In genomic region chr12:75900781-75901254, GRCh38 we compare ENCODE assay signal across 13 cellular contexts.
A peak's percentile ranks its signal among the peaks of the same experiment; 100 is the strongest.
DNase-seq lines count a peak whose midpoint lies in the region; ATAC-seq, FAIRE-seq and TF ChIP-seq lines count a peak whose summit lies in the region.
"Had no signal": no experiment of that assay in that cellular context is flagged by ENCODE, and none has a peak within 500 bp of the region (broad histone marks: within the 10 kb centered on the region; RNA-seq: fewer than 3 reads in every experiment).

No MANE protein-coding gene starts in this region.

- peak overlapping the region; percentile 39 for H3K4me3 Mint-ChIP-seq in neural crest cell

- TF ChIP-seq RAD21 in H1 (IDR thresholded peaks at IDR 0.05 in 1 of 2, conservative IDR thresholded peaks at IDR 0.05 in 1 of 2; ENCODE audit: low read depth in 2 of 2, low read length in 2 of 2): no peak

- H3K4me2 ChIP-seq in GM23248 (ENCODE audit: unreplicated experiment) (no peak overlapping the region), H1 (ENCODE audit: insufficient read depth in 1 of 2, low read depth in 2 of 2, low read length in 2 of 2) (no peak overlapping the region)
- H3K4me2 ChIP-seq: A549 had no signal

- H3K9ac ChIP-seq in GM23248 (no peak overlapping the region), H1 (replicated peaks in 1 of 4; ENCODE audit: extremely low read depth in 1 of 4, low read depth in 3 of 4, low read length in 3 of 4) (no peak overlapping the region)

- no peak overlapping the region for H2BK20ac ChIP-seq in H1 (ENCODE audit: low read length)

- FAIRE-seq in H1 (lab: Jason Lieb, UNC) (peak; percentile 19), RCC 7860 (lab: Jason Lieb, UNC) (no peak)
- FAIRE-seq: A549 had no signal

- H3F3A ChIP-seq in GM23248 (ENCODE audit: insufficient read depth): no peaks in the 10 kb centered on the region

- H3K4me1 ChIP-seq in GM23248 (ENCODE audit: insufficient read depth) (no peaks in the 10 kb centered on the region), H1 (replicated peaks in 1 of 4; ENCODE audit: control insufficient read depth in 3 of 4, insufficient read depth in 4 of 4, low read length in 3 of 4) (no peaks in the 10 kb centered on the region), SJCRH30 (peaks cover 9% of the 10 kb centered on the region), upper lobe of left lung (no peaks in the 10 kb centered on the region)
- H3K4me1 ChIP-seq: A549 had no signal

- no peaks in the 10 kb centered on the region for H3K27me3 Mint-ChIP-seq in neural crest cell (ENCODE audit: low read depth)

- no peak overlapping the region for H3K4me3 ChIP-seq in GM23248
- H3K4me3 ChIP-seq in H1 (ENCODE audit: extremely low read depth in 1 of 4, insufficient read depth in 2 of 4, low read depth in 3 of 4, low read length in 4 of 4): no peak overlapping the region
- H3K4me3 ChIP-seq in SJCRH30: no peak overlapping the region
- no peak overlapping the region for H3K4me3 ChIP-seq in upper lobe of left lung
- H3K4me3 ChIP-seq: A549, MG63, SJSA1 had no signal

- H3K23me2 ChIP-seq in H1 (ENCODE audit: low read depth, low read length): no peaks in the 10 kb centered on the region

- H2BK15ac ChIP-seq in H1 (ENCODE audit: low read length): no peak overlapping the region

- no peak overlapping the region for H2BK5ac ChIP-seq in H1 (ENCODE audit: low read depth, low read length)

- TF ChIP-seq EP300 in H1 (IDR thresholded peaks at IDR 0.05; ENCODE audit: borderline replicate concordance in 1 of 2, low read depth in 2 of 2, low read length in 2 of 2): no peak
- no peak for TF ChIP-seq EP300 in upper lobe of left lung (IDR thresholded peaks at IDR 0.05)

- H3K14ac ChIP-seq in H1 (ENCODE audit: insufficient read length): no peak overlapping the region

- no peaks in the 10 kb centered on the region for H3K9me3 ChIP-seq in GM23248 (ENCODE audit: low read depth)
- H3K9me3 ChIP-seq in H1 (ENCODE audit: insufficient read depth in 2 of 2, low read depth in 1 of 2, low read length in 1 of 2): no peaks in the 10 kb centered on the region
- H3K9me3 ChIP-seq in SJCRH30 (replicated peaks): no peaks in the 10 kb centered on the region
- no peaks in the 10 kb centered on the region for H3K9me3 ChIP-seq in upper lobe of left lung
- H3K9me3 ChIP-seq: A549, Caco-2, MG63, SJSA1 had no signal

- peak overlapping the region; percentile 54; the same call in 1 of the 2 replicates for H2AFZ ChIP-seq in GM23248
- H2AFZ ChIP-seq in H1 (ENCODE audit: low read length): peak overlapping the region; percentile 56

- CTCF ChIA-PET in H1 (lab: Charles Lee; ENCODE audit: partially characterized antibody): interaction anchor here (0.8 kb wide), 2 partner anchors 47 to 74 kb away, joined by 3 read pairs; no protein-coding TSS in a partner anchor

- ATAC-seq in upper lobe of left lung (ENCODE audit: low FRiP score in 2 of 2): no peak

- no peaks in the 10 kb centered on the region for H3K79me1 ChIP-seq in H1 (ENCODE audit: low read depth, low read length)

- no peak overlapping the region for H2BK120ac ChIP-seq in H1 (replicated peaks; ENCODE audit: low read depth, low read length)

- no peak overlapping the region for H3K56ac ChIP-seq in H1 (replicated peaks; ENCODE audit: insufficient read length, low read depth, low read length)

- no peak overlapping the region for H4K91ac ChIP-seq in H1 (replicated peaks; ENCODE audit: insufficient read length, low read length)

- no peak overlapping the region for H3K27ac ChIP-seq in GM23248
- no peak overlapping the region for H3K27ac ChIP-seq in H1 (ENCODE audit: low read depth, low read length)
- no peak overlapping the region for H3K27ac ChIP-seq in SJCRH30
- no peak overlapping the region for H3K27ac ChIP-seq in upper lobe of left lung
- H3K27ac ChIP-seq: RWPE1, SJSA1 had no signal

- H3K9me2 ChIP-seq in GM23248 (ENCODE audit: insufficient read depth): no peaks in the 10 kb centered on the region

- WGBS in GM23248 (ENCODE audit: low coverage in 1 of 2, low lambda C conversion rate in 2 of 2, missing lambda C conversion rate in 2 of 2), 2 experiments: 78 to 84% methylated on average over 11 of the region's 11 CpGs
- 91% methylated on average over 11 of the region's 11 CpGs; no CpG with 5 or more reads in 1 of the 2 experiments for WGBS in H1 (ENCODE audit: extremely low coverage in 1 of 2, insufficient coverage in 1 of 2, insufficient read length in 1 of 2, insufficient replicate concordance in 2 of 2, low coverage in 1 of 2, low lambda C conversion rate in 2 of 2, missing lambda C conversion rate in 1 of 2), 2 experiments
- 76 to 85% methylated on average over 11 of the region's 11 CpGs for WGBS in upper lobe of left lung, 2 donors

- no peaks in the 10 kb centered on the region for H3K9me3 Mint-ChIP-seq in neural crest cell

- H4K8ac ChIP-seq in H1 (ENCODE audit: extremely low read depth, insufficient read depth, low read length): no peak overlapping the region

- peaks cover 36% of the 10 kb centered on the region for H3K4me1 Mint-ChIP-seq in neural crest cell

- DNase-seq in GM23248 (no peak), NCI-H2227 treated with DMSO at 0.1 percent for 48 hours (lab: John Stamatoyannopoulos, UW) (peak; percentile 22), H1 (ENCODE audit: low read depth in 1 of 2, low spot score in 2 of 2) (no peak), neural crest cell (ENCODE audit: low read depth, low spot score) (no peak), SJCRH30 (no peak), upper lobe of left lung (no peak), RCC 7860 (ENCODE audit: low spot score) (no peak)
- DNase-seq: Caco-2, MG63, NCI-H524 had no signal

- H3K27ac Mint-ChIP-seq in neural crest cell (ENCODE audit: unreplicated experiment): peak overlapping the region; percentile 79

- no peak overlapping the region for H3K18ac ChIP-seq in H1 (ENCODE audit: extremely low read depth, low read length)

- no peak overlapping the region for H3K4ac ChIP-seq in H1 (replicated peaks; ENCODE audit: insufficient read length, low read depth, low read length)

- no peaks in the 10 kb centered on the region for H3K36me3 Mint-ChIP-seq in neural crest cell (ENCODE audit: low read depth)

- TF ChIP-seq POLR2A in H1 (IDR thresholded peaks at IDR 0.05; ENCODE audit: control extremely low read depth in 1 of 2, low read depth in 2 of 2, low read length in 2 of 2): no peak
- TF ChIP-seq POLR2A in upper lobe of left lung (IDR thresholded peaks at IDR 0.05): no peak

- no peak overlapping the region for H2AK5ac ChIP-seq in H1 (ENCODE audit: low read depth, low read length)

- POLR2A ChIA-PET in H1 (lab: Charles Lee; ENCODE audit: partially characterized antibody): no interaction called here

- no peak overlapping the region for H2BK12ac ChIP-seq in H1 (ENCODE audit: low read depth, low read length)

- H3K79me2 ChIP-seq in GM23248 (ENCODE audit: insufficient read depth) (no peaks in the 10 kb centered on the region), H1 (ENCODE audit: control insufficient read depth in 1 of 2, insufficient read depth in 2 of 2, low read length in 2 of 2) (no peaks in the 10 kb centered on the region)

- no peak for TF ChIP-seq CTCF in H1 (IDR thresholded peaks at IDR 0.05; ENCODE audit: control extremely low read depth in 1 of 3, insufficient read depth in 1 of 3, low read depth in 1 of 3, low read length in 3 of 3)
- TF ChIP-seq CTCF in neural crest cell (conservative IDR thresholded peaks at IDR 0.05): no peak
- no peak for TF ChIP-seq CTCF in upper lobe of left lung (IDR thresholded peaks at IDR 0.05)

- in situ Hi-C loops in GM23248 (cut with MboI): no loop called here

- H3K23ac ChIP-seq in H1 (ENCODE audit: insufficient read length): no peak overlapping the region

- no peaks in the 10 kb centered on the region for H3K27me3 ChIP-seq in GM23248 (replicated peaks; ENCODE audit: insufficient read depth)
- no peaks in the 10 kb centered on the region for H3K27me3 ChIP-seq in H1 (replicated peaks in 1 of 4; ENCODE audit: control insufficient read depth in 3 of 4, extremely low read depth in 1 of 4, insufficient read depth in 3 of 4, low read length in 3 of 4)
- no peaks in the 10 kb centered on the region for H3K27me3 ChIP-seq in SJCRH30
- no peaks in the 10 kb centered on the region for H3K27me3 ChIP-seq in upper lobe of left lung
- H3K27me3 ChIP-seq: MG63, SJSA1 had no signal

- H3K36me3 ChIP-seq in GM23248 (ENCODE audit: low read depth) (no peaks in the 10 kb centered on the region), H1 (ENCODE audit: control insufficient read depth in 2 of 4, insufficient read depth in 4 of 4, low read length in 3 of 4) (no peaks in the 10 kb centered on the region), SJCRH30 (no peaks in the 10 kb centered on the region), upper lobe of left lung (no peaks in the 10 kb centered on the region)
- H3K36me3 ChIP-seq: MG63, SJSA1 had no signal

- H4K20me1 ChIP-seq in GM23248 (ENCODE audit: insufficient read depth): no peaks in the 10 kb centered on the region
- H4K20me1 ChIP-seq in H1 (replicated peaks in 1 of 2; ENCODE audit: control insufficient read depth in 1 of 2, insufficient read depth in 2 of 2, low read length in 2 of 2): no peaks in the 10 kb centered on the region

- H4K5ac ChIP-seq in H1 (ENCODE audit: insufficient read length, low read depth, low read length): no peak overlapping the region

TF ChIP-seq in H1, 55 proteins besides CTCF, POLR2A, EP300 and RAD21:
- TF ChIP-seq TCF12 (IDR thresholded peaks at IDR 0.05; ENCODE audit: low read depth, low read length): no peak
- TF ChIP-seq, protein P1, sequence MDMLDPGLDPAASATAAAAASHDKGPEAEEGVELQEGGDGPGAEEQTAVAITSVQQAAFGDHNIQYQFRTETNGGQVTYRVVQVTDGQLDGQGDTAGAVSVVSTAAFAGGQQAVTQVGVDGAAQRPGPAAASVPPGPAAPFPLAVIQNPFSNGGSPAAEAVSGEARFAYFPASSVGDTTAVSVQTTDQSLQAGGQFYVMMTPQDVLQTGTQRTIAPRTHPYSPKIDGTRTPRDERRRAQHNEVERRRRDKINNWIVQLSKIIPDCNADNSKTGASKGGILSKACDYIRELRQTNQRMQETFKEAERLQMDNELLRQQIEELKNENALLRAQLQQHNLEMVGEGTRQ (IDR thresholded peaks at IDR 0.05; ENCODE audit: low read length): no peak
- TF ChIP-seq SAP30 (IDR thresholded peaks at IDR 0.05; ENCODE audit: insufficient read depth, insufficient replicate concordance, low read length): no peak
- TF ChIP-seq GABPA (IDR thresholded peaks at IDR 0.05; ENCODE audit: borderline replicate concordance, insufficient read depth, low read length): no peak
- TF ChIP-seq JUN (IDR thresholded peaks at IDR 0.05; ENCODE audit: low read depth, low read length): no peak
- TF ChIP-seq NANOG (IDR thresholded peaks at IDR 0.05; ENCODE audit: insufficient read depth, low read depth, low read length, poor library complexity, severe bottlenecking): no peak
